10 cellular contexts compared by ENCODE assay signal in the genomic region with DNA sequence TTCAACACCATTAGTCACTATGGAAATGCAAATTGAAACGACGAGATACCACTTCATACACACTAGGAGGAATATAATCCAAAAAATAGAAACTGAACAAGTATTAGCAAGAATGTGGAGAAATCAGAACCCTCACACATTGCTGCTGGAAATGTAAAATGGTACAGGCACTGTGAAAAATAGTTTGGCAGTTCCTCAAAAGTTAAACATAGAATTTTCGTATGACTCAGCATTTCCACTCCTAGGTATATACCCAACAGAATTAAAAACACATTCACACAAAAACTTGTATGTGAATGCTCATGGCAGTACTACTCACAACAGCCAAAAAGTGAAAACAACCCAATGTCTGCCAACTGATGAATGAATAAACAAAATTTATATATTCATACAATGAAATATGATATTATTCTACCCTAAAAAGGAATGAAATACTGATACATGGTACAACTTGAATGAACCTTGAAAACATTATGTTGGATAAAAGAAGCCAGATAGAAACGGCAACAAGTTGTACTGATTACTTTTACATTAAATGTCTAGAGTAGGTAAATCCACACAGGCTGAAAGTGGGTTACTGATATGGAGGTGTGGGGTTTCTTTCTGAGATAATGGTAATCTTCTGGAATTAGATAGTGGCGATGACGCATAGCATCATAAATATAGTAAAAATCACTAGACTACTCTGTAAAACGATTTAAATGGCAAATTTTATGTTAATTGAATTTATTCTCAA. TPM values are rescaled to one million over a fixed set of nuclear protein-coding genes. Genes with fewer than 3 reads are reported as not detected.
A peak's percentile ranks its signal among the peaks of the same experiment; 100 is the strongest.
DNase-seq lines count a peak whose midpoint lies in the region; ATAC-seq lines count a peak whose summit lies in the region.
"Had no signal": no experiment of that assay in that cellular context is flagged by ENCODE, and none has a peak within 500 bp of the region (broad histone marks: within the 10 kb centered on the region; RNA-seq: fewer than 3 reads in every experiment).

No MANE protein-coding gene starts in this region.

- H3K9me3 ChIP-seq in Karpas-422 (ENCODE audit: low read length) (no peaks in the 10 kb centered on the region), SJCRH30 (replicated peaks) (no peaks in the 10 kb centered on the region)
- H3K9me3 ChIP-seq: suprapubic skin had no signal

- no peak overlapping the region for H3K27ac ChIP-seq in Karpas-422 (ENCODE audit: low read length)
- H3K27ac ChIP-seq in SJCRH30, result no peak overlapping the region
- H3K27ac ChIP-seq: brain microvascular endothelial cell, suprapubic skin had no signal

- H3K4me3 ChIP-seq in Karpas-422 (ENCODE audit: low read length) (no peak overlapping the region), SJCRH30 (no peak overlapping the region)
- H3K4me3 ChIP-seq: suprapubic skin had no signal

- H3K9ac ChIP-seq in Karpas-422 (ENCODE audit: low read length), result no peak overlapping the region

- no peaks in the 10 kb centered on the region for H3K79me2 ChIP-seq in Karpas-422 (ENCODE audit: low read length)

- H3K27me3 ChIP-seq in Karpas-422 (ENCODE audit: low read length) (no peaks in the 10 kb centered on the region), SJCRH30 (no peaks in the 10 kb centered on the region)
- H3K27me3 ChIP-seq: brain microvascular endothelial cell, suprapubic skin had no signal

- H3K4me3 Mint-ChIP-seq in activated naive CD4-positive, alpha-beta T cell treated with anti-CD3 and anti-CD28 coated beads for 36 hours, result no peak overlapping the region

- CTCF ChIA-PET in activated naive CD4-positive, alpha-beta T cell treated with anti-CD3 and anti-CD28 coated beads for 36 hours (lab: Charles Lee), result no interaction called here

- peaks cover 3% of the 10 kb centered on the region for H3K4me1 Mint-ChIP-seq in activated naive CD4-positive, alpha-beta T cell treated with anti-CD3 and anti-CD28 coated beads for 36 hours (ENCODE audit: low read depth)

- no peaks in the 10 kb centered on the region for H3K9me2 ChIP-seq in Karpas-422 (replicated peaks; ENCODE audit: insufficient read depth, low read length)

- no peaks in the 10 kb centered on the region for H3K27me3 Mint-ChIP-seq in activated naive CD4-positive, alpha-beta T cell treated with anti-CD3 and anti-CD28 coated beads for 36 hours (ENCODE audit: low read depth)

- no peaks in the 10 kb centered on the region for H3K9me3 Mint-ChIP-seq in activated naive CD4-positive, alpha-beta T cell treated with anti-CD3 and anti-CD28 coated beads for 36 hours

- H4K20me1 ChIP-seq in Karpas-422 (ENCODE audit: insufficient read depth, low read depth, low read length), result no peaks in the 10 kb centered on the region

- H3K36me3 ChIP-seq in Karpas-422 (ENCODE audit: insufficient read depth, low read length) (no peaks in the 10 kb centered on the region), SJCRH30 (no peaks in the 10 kb centered on the region)
- H3K36me3 ChIP-seq: brain microvascular endothelial cell, suprapubic skin had no signal

- peaks cover 3% of the 10 kb centered on the region for H3K36me3 Mint-ChIP-seq in activated naive CD4-positive, alpha-beta T cell treated with anti-CD3 and anti-CD28 coated beads for 36 hours (ENCODE audit: low read depth)

- no peak overlapping the region for H3K27ac Mint-ChIP-seq in activated naive CD4-positive, alpha-beta T cell treated with anti-CD3 and anti-CD28 coated beads for 36 hours

- ATAC-seq in GM18517 (IDR thresholded peaks at IDR 0.05; ENCODE audit: unreplicated experiment), result peak; percentile 54
- peak; percentile 50 for ATAC-seq in HG02588 (IDR thresholded peaks at IDR 0.05; ENCODE audit: unreplicated experiment)

- H3K4me1 ChIP-seq in Karpas-422 (ENCODE audit: low read length), result no peaks in the 10 kb centered on the region; the same call in 1 of the 2 replicates
- H3K4me1 ChIP-seq in SJCRH30, result no peaks in the 10 kb centered on the region
- H3K4me1 ChIP-seq: suprapubic skin had no signal

- H3K4me2 ChIP-seq in Karpas-422 (ENCODE audit: low read depth, low read length, poor library complexity, severe bottlenecking), result no peak overlapping the region

- intact Hi-C loops in activated naive CD4-positive, alpha-beta T cell treated with anti-CD3 and anti-CD28 coated beads for 36 hours (cut with micrococcal nuclease), result loop anchor here (10.0 kb wide), 1 partner anchor 57 kb away; no protein-coding TSS in a partner anchor

- peak; percentile 42 for DNase-seq in Karpas-422
- DNase-seq in fibroblast of gingiva (ENCODE audit: low read depth), result peak; percentile 92
- no peak for DNase-seq in SJCRH30
- no peak for DNase-seq in NCI-H1436 treated with DMSO at 0.1 percent for 48 hours (lab: John Stamatoyannopoulos, UW)
- no peak for DNase-seq in activated naive CD4-positive, alpha-beta T cell treated with anti-CD3 and anti-CD28 coated beads for 36 hours
- no peak for DNase-seq in AG08396 (ENCODE audit: low spot score)
- DNase-seq: brain microvascular endothelial cell had no signal

- no peak overlapping the region for H2AFZ ChIP-seq in Karpas-422 (ENCODE audit: low read length)

RNA-seq across cellular contexts. Expression of a gene that starts 22.3 kb away (rescaled TPM):
- total RNA-seq in Karpas-422 (2014; rRNA removed; shearing (Covaris generic); ENCODE audit: low replicate concordance), result 0.45 and 1.8 TPM in 2 replicates
- total RNA-seq in SJCRH30 (2014; rRNA removed; shearing (Covaris generic)), result 8.4 and 11.0 TPM in 2 replicates
- total RNA-seq in activated naive CD4-positive, alpha-beta T cell treated with anti-CD3 and anti-CD28 coated beads for 36 hours, result 1 to 10 TPM; 3.4 to 3.7 TPM

Comparison
In these comparisons a context has a peak if more than half of its experiments do, and no peak if none do; other contexts are left out.
1. DNase-seq: peak in Karpas-422 (single experiment) and fibroblast of gingiva (single experiment); none in SJCRH30 (0 of 2), NCI-H1436 treated with DMSO at 0.1 percent for 48 hours (single experiment), activated naive CD4-positive, alpha-beta T cell treated with anti-CD3 and anti-CD28 coated beads for 36 hours (single experiment) and AG08396 (single experiment).